In the genomic region with DNA sequence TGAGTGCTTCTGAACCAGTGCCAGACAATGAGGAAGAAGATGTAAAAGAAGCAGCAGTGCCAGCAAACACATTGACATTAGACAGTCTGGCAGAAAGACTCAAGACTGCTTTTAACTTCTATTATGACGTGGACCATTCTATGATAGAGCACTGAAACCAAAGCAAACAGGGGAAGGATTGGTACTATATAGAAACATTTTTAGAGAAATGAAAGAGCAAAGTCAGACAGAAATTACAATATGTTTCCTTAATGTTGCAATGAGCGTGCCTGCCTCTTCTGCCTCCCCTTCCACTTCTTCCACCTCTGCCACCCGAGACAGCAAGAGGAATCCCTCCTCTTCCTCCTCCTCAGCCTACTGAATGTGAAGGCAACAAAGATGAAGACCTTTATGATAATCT, we compare ENCODE assay signal across 11 cellular contexts. TPM values are rescaled to one million over a fixed set of nuclear protein-coding genes. Genes with fewer than 3 reads are reported as not detected.
DNase-seq lines count a peak whose midpoint lies in the region; ATAC-seq, FAIRE-seq and TF ChIP-seq lines count a peak whose summit lies in the region.
"Had no signal": no experiment of that assay in that cellular context is flagged by ENCODE, and none has a peak within 500 bp of the region (broad histone marks: within the 10 kb centered on the region; RNA-seq: fewer than 3 reads in every experiment).

No MANE protein-coding gene starts in this region.

- H3K27me3 ChIP-seq in liver (ENCODE audit: control insufficient read depth in 4 of 4, insufficient read depth in 4 of 4, low read length in 3 of 4) (no peaks in the 10 kb centered on the region), HepG2 (ENCODE audit: control insufficient read depth in 1 of 2, insufficient read depth in 2 of 2, low read length in 2 of 2) (no peaks in the 10 kb centered on the region), upper lobe of right lung (no peaks in the 10 kb centered on the region), endodermal cell (ENCODE audit: control insufficient read depth, insufficient read depth, low read length, poor library complexity, severe bottlenecking) (no peaks in the 10 kb centered on the region)

- POLR2A ChIA-PET in HepG2 (lab: Yijun Ruan, JAX) = no interaction called here

- H3K27ac ChIP-seq in liver (ENCODE audit: low read depth in 1 of 2, low read length in 2 of 2) (no peak overlapping the region), HepG2 (ENCODE audit: extremely low read length, insufficient read depth, low read length) (no peak overlapping the region), upper lobe of right lung (no peak overlapping the region), endodermal cell (ENCODE audit: low read depth, low read length) (no peak overlapping the region)

- TF ChIP-seq POLR2A in HepG2 (IDR thresholded peaks at IDR 0.05; ENCODE audit: insufficient read depth in 1 of 2, low read depth in 2 of 2, low read length in 2 of 2) = no peak

- intact Hi-C loops in HepG2 (cut with micrococcal nuclease; ENCODE audit: unreplicated experiment) (loop anchor here (10.0 kb wide), 1 partner anchor 91 kb away; no protein-coding TSS in a partner anchor), upper lobe of right lung (cut with DNase I) (no loop called here)

- TF ChIP-seq RAD21 in liver (IDR thresholded peaks at IDR 0.05) (no peak), HepG2 (CRISPR knock-in tag; IDR thresholded peaks at IDR 0.05) (no peak)

- no peaks in the 10 kb centered on the region for H3K4me1 Mint-ChIP-seq in endodermal cell

- no peaks in the 10 kb centered on the region for H3K79me2 ChIP-seq in HepG2 (ENCODE audit: insufficient read depth, low read length)

- H3K9me3 Mint-ChIP-seq in endodermal cell = no peaks in the 10 kb centered on the region
- H3K9me3 Mint-ChIP-seq: activated naive CD4-positive, alpha-beta T cell treated with anti-CD3 and anti-CD28 coated beads, Interleukin-2, amount 50 U/mL, for 72 hours had no signal

- H3K9me3 ChIP-seq in liver (ENCODE audit: control insufficient read depth in 4 of 4, low read length in 3 of 4) = no peaks in the 10 kb centered on the region
- no peaks in the 10 kb centered on the region for H3K9me3 ChIP-seq in HepG2 (ENCODE audit: low read length)
- H3K9me3 ChIP-seq in upper lobe of right lung = no peaks in the 10 kb centered on the region
- no peaks in the 10 kb centered on the region for H3K9me3 ChIP-seq in endodermal cell (ENCODE audit: control insufficient read depth, low read length)

- H3K36me3 Mint-ChIP-seq in endodermal cell (ENCODE audit: low read depth) = peaks cover 35% of the 10 kb centered on the region

- H3K4me1 ChIP-seq in liver (ENCODE audit: control insufficient read depth in 4 of 4, insufficient read depth in 4 of 4, low read length in 3 of 4) = no peaks in the 10 kb centered on the region
- H3K4me1 ChIP-seq in HepG2 (ENCODE audit: insufficient read depth, low read length) = no peaks in the 10 kb centered on the region
- no peaks in the 10 kb centered on the region for H3K4me1 ChIP-seq in upper lobe of right lung
- H3K4me1 ChIP-seq in endodermal cell (ENCODE audit: control insufficient read depth, insufficient read depth, low read length) = no peaks in the 10 kb centered on the region

- TF ChIP-seq EP300 in HepG2 (IDR thresholded peaks at IDR 0.05; ENCODE audit: low read depth in 2 of 2, low read length in 2 of 2) (no peak), HepG2 (CRISPR knock-in tag; IDR thresholded peaks at IDR 0.05; ENCODE audit: borderline replicate concordance) (no peak)

- H3K9ac ChIP-seq in liver (ENCODE audit: low read depth in 1 of 2, low read length in 2 of 2) (no peak overlapping the region), HepG2 (ENCODE audit: insufficient read depth, low read depth, low read length) (no peak overlapping the region), endodermal cell (ENCODE audit: extremely low read depth, low read length, poor library complexity, severe bottlenecking) (no peak overlapping the region)

- H3K4me2 ChIP-seq in HepG2 (ENCODE audit: low read depth, low read length) = no peak overlapping the region

- CTCF ChIA-PET in HepG2 (lab: Yijun Ruan, JAX; ENCODE audit: low intra/inter-chr PET ratio, low total read pairs) = no interaction called here

- BruUV-seq in HepG2 (replicated peaks; lab: Mats Ljungman, UMichigan) = no TSS peak

- H3K4me3 ChIP-seq in liver (ENCODE audit: low read depth in 1 of 3, low read length in 3 of 3) = no peak overlapping the region
- H3K4me3 ChIP-seq in HepG2 (replicated peaks in 1 of 3; ENCODE audit: insufficient read depth in 1 of 3, low read depth in 2 of 3, low read length in 3 of 3) = no peak overlapping the region
- H3K4me3 ChIP-seq in upper lobe of right lung = no peak overlapping the region
- H3K4me3 ChIP-seq in endodermal cell (ENCODE audit: low read length) = no peak overlapping the region

- ATAC-seq in HepG2 = no peak
- ATAC-seq in HG02870 (IDR thresholded peaks at IDR 0.05; ENCODE audit: unreplicated experiment) = peak; percentile 97
- peak; percentile 72 for ATAC-seq in upper lobe of right lung

- no peak overlapping the region for H3K4me3 Mint-ChIP-seq in endodermal cell

- H2AFZ ChIP-seq in HepG2 (ENCODE audit: low read length) = no peak overlapping the region

- DNase-seq in HepG2 (ENCODE audit: low spot score) (no peak), MV-4-11 (lab: John Stamatoyannopoulos, UW) (peak; percentile 97), upper lobe of right lung (no peak), endodermal cell (no peak), superior temporal gyrus (ENCODE audit: extremely low spot score) (no peak), T-helper 1 cell (no peak)
- DNase-seq: NCI-H1092 had no signal

- no peaks in the 10 kb centered on the region for H4K20me1 ChIP-seq in HepG2 (ENCODE audit: insufficient read depth, low read length)

- H3K36me3 ChIP-seq in liver (ENCODE audit: control insufficient read depth in 4 of 4, insufficient read depth in 3 of 4, low read depth in 1 of 4, low read length in 3 of 4) (peaks cover 0 to 4% (median under 1%) of the 10 kb centered on the region in 4 donors), HepG2 (replicated peaks in 1 of 2; ENCODE audit: control insufficient read depth in 1 of 2, insufficient read depth in 2 of 2, low read length in 2 of 2) (peaks cover 9 to 40% of the 10 kb centered on the region in 2 experiments; a peak in 4 of 5 replicates), upper lobe of right lung (peaks cover 38% of the 10 kb centered on the region), endodermal cell (ENCODE audit: control insufficient read depth, insufficient read depth, low read length) (peaks cover 58% of the 10 kb centered on the region)

- in situ Hi-C loops in HepG2 (cut with HindIII; ENCODE audit: extremely low pct_ligation_motif_present, low pct_unique_long_range_greater_than_20kb) = no loop called here

- no peaks in the 10 kb centered on the region for H3K27me3 Mint-ChIP-seq in endodermal cell (ENCODE audit: insufficient read depth)

- no peak for TF ChIP-seq CTCF in liver (IDR thresholded peaks at IDR 0.05; ENCODE audit: low read depth, low read length, missing input control)
- TF ChIP-seq CTCF in HepG2 (CRISPR knock-in tag; IDR thresholded peaks at IDR 0.05) = no peak
- no peak for TF ChIP-seq CTCF in upper lobe of right lung (IDR thresholded peaks at IDR 0.05)
- no peak for TF ChIP-seq CTCF in endodermal cell (conservative IDR thresholded peaks at IDR 0.05)

- 87% methylated on average over 3 of the region's 3 CpGs for WGBS in liver
- WGBS in HepG2 (ENCODE audit: low lambda C conversion rate) = over 99% methylated on average over 3 of the region's 3 CpGs
- WGBS in endodermal cell (ENCODE audit: insufficient coverage in 1 of 2, insufficient read length in 1 of 2), 2 experiments = 91 to 96% methylated on average over 2 to 3 of the region's 3 CpGs

- FAIRE-seq in HepG2 (lab: Jason Lieb, UNC) = no peak

- no peak overlapping the region for H3K27ac Mint-ChIP-seq in endodermal cell
- H3K27ac Mint-ChIP-seq: activated naive CD4-positive, alpha-beta T cell treated with anti-CD3 and anti-CD28 coated beads, Interleukin-2, amount 50 U/mL, for 72 hours had no signal

RNA-seq across cellular contexts. Expression of gene DHX57, which starts 39.7 kb away (rescaled TPM):
- 1 to 10 TPM; 7.1 to 8.7 TPM for total RNA-seq in liver
- polyA plus RNA-seq in liver = 1 to 10 TPM; 2.8 to 3.6 TPM
- 24.2 and 33.3 TPM in 2 replicates for total RNA-seq in HepG2 (2016; rRNA removed; fragmentation: Illumina TruSeq; extraction: Trizol)
- total RNA-seq in HepG2 (2016; cell fraction: cytosol; rRNA removed; fragmentation: Illumina TruSeq; extraction: Trizol; ENCODE audit: low read depth) = 5.9 and 6.1 TPM in 2 replicates
- 21.5 and 35.3 TPM in 2 replicates for total RNA-seq in HepG2 (2016; cell fraction: insoluble cytoplasmic fraction; rRNA removed; fragmentation: Illumina TruSeq; extraction: Trizol)
- total RNA-seq in HepG2 (2016; cell fraction: membrane; rRNA removed; fragmentation: Illumina TruSeq; extraction: Trizol) = 8.5 and 9.0 TPM in 2 replicates
- 22.5 and 29.3 TPM in 2 replicates for total RNA-seq in HepG2 (2016; cell fraction: nucleus; rRNA removed; fragmentation: Illumina TruSeq; extraction: Trizol)
- 9.2 and 10.3 TPM in 2 replicates for polyA plus RNA-seq in HepG2 (2011; rRNA removed)
- polyA plus RNA-seq in HepG2 (2011; cell fraction: cytosol; rRNA removed) = 5.0 and 6.8 TPM in 2 replicates
- 5.3 and 7.3 TPM in 2 replicates for polyA plus RNA-seq in HepG2 (2011; cell fraction: nucleus; rRNA removed)
- 8.2 and 11.0 TPM in 2 replicates for polyA plus RNA-seq in HepG2 (2012)
- 0.76 and 1.6 TPM in 2 replicates for polyA plus RNA-seq in HepG2 (2016; cell fraction: cytosol; fragmentation: Illumina TruSeq; extraction: Trizol; ENCODE audit: low read depth)
- polyA plus RNA-seq in HepG2 (2016; cell fraction: insoluble cytoplasmic fraction; fragmentation: Illumina TruSeq; extraction: Trizol; ENCODE audit: low read depth) = 28.0 and 28.1 TPM in 2 replicates
- 2.1 and 3.6 TPM in 2 replicates for polyA plus RNA-seq in HepG2 (2016; cell fraction: membrane; fragmentation: Illumina TruSeq; extraction: Trizol; ENCODE audit: low read depth)
- 26.5 and 31.9 TPM in 2 replicates for polyA plus RNA-seq in HepG2 (2016; cell fraction: nucleus; fragmentation: Illumina TruSeq; extraction: Trizol; ENCODE audit: insufficient read depth, low read depth)
- polyA minus RNA-seq in HepG2 (2011; rRNA and poly(A)+ RNA removed; ENCODE audit: low replicate concordance) = 15.2 and 21.4 TPM in 2 replicates
- polyA minus RNA-seq in HepG2 (2011; cell fraction: cytosol; rRNA and poly(A)+ RNA removed) = 10.3 and 17.1 TPM in 2 replicates
- 26.0 and 39.3 TPM in 2 replicates for polyA minus RNA-seq in HepG2 (2011; cell fraction: nucleus; rRNA and poly(A)+ RNA removed)
- total RNA-seq in upper lobe of right lung = 15.1 TPM
- total RNA-seq in endodermal cell = 10 to 100 TPM; 35.4 to 45.7 TPM
- polyA plus RNA-seq in endodermal cell (2013, experiment 1 of 2) = 27.5 TPM
- 26.8 TPM for polyA plus RNA-seq in endodermal cell (2013, experiment 2 of 2)

RNA-seq across cellular contexts. Expression of gene MORN2, which starts 39.8 kb away (rescaled TPM):
- total RNA-seq in liver = 1 to 10 TPM; 2.8 to 4.4 TPM
- polyA plus RNA-seq in liver = 10 to 100 TPM; 11.7 to 16.4 TPM
- total RNA-seq in HepG2 (2016; rRNA removed; fragmentation: Illumina TruSeq; extraction: Trizol) = 28.0 and 38.6 TPM in 2 replicates
- total RNA-seq in HepG2 (2016; cell fraction: cytosol; rRNA removed; fragmentation: Illumina TruSeq; extraction: Trizol; ENCODE audit: low read depth) = 15.2 and 17.8 TPM in 2 replicates
- 26.8 and 38.7 TPM in 2 replicates for total RNA-seq in HepG2 (2016; cell fraction: insoluble cytoplasmic fraction; rRNA removed; fragmentation: Illumina TruSeq; extraction: Trizol)
- 21.3 and 23.0 TPM in 2 replicates for total RNA-seq in HepG2 (2016; cell fraction: membrane; rRNA removed; fragmentation: Illumina TruSeq; extraction: Trizol)
- 10.8 and 13.4 TPM in 2 replicates for total RNA-seq in HepG2 (2016; cell fraction: nucleus; rRNA removed; fragmentation: Illumina TruSeq; extraction: Trizol)
- 4.6 and 7.0 TPM in 2 replicates for polyA plus RNA-seq in HepG2 (2011; rRNA removed)
- polyA plus RNA-seq in HepG2 (2011; cell fraction: cytosol; rRNA removed) = 3.8 and 5.3 TPM in 2 replicates
- 0.76 and 1.3 TPM in 2 replicates for polyA plus RNA-seq in HepG2 (2011; cell fraction: nucleus; rRNA removed)
- polyA plus RNA-seq in HepG2 (2012) = 8.9 and 12.7 TPM in 2 replicates
- polyA plus RNA-seq in HepG2 (2016; cell fraction: cytosol; fragmentation: Illumina TruSeq; extraction: Trizol; ENCODE audit: low read depth) = 16.5 and 17.4 TPM in 2 replicates
- 36.3 and 42.2 TPM in 2 replicates for polyA plus RNA-seq in HepG2 (2016; cell fraction: insoluble cytoplasmic fraction; fragmentation: Illumina TruSeq; extraction: Trizol; ENCODE audit: low read depth)
- polyA plus RNA-seq in HepG2 (2016; cell fraction: membrane; fragmentation: Illumina TruSeq; extraction: Trizol; ENCODE audit: low read depth) = 21.4 and 21.5 TPM in 2 replicates
- polyA plus RNA-seq in HepG2 (2016; cell fraction: nucleus; fragmentation: Illumina TruSeq; extraction: Trizol; ENCODE audit: insufficient read depth, low read depth) = 19.3 and 21.2 TPM in 2 replicates
- polyA minus RNA-seq in HepG2 (2011; rRNA and poly(A)+ RNA removed; ENCODE audit: low replicate concordance) = 0.58 and 1.8 TPM in 2 replicates
- polyA minus RNA-seq in HepG2 (2011; cell fraction: cytosol; rRNA and poly(A)+ RNA removed) = 2.3 and 2.4 TPM in 2 replicates
- 1.8 and 3.2 TPM in 2 replicates for polyA minus RNA-seq in HepG2 (2011; cell fraction: nucleus; rRNA and poly(A)+ RNA removed)
- total RNA-seq in upper lobe of right lung = 6.4 TPM
- 10 to 100 TPM; 13.7 to 27.5 TPM for total RNA-seq in endodermal cell
- polyA plus RNA-seq in endodermal cell (2013, experiment 1 of 2) = 21.1 TPM
- 25.7 TPM for polyA plus RNA-seq in endodermal cell (2013, experiment 2 of 2)

RNA-seq across cellular contexts. Expression of gene ARHGEF33, which starts 53.7 kb away (rescaled TPM):
- total RNA-seq in liver (under 1 TPM; 0.05 to 0.33 TPM), HepG2 (2016; rRNA removed; fragmentation: Illumina TruSeq; extraction: Trizol) (not detected in 2 replicates), upper lobe of right lung (1.3 TPM), endodermal cell (under 1 TPM; 0.57 to 1.00 TPM)
- polyA plus RNA-seq in liver (under 1 TPM in 1 of 2 donors, not detected in 1; 0.08 TPM), HepG2 (2011; rRNA removed) (0.03 and 0.04 TPM in 2 replicates)
- not detected in 2 replicates for total RNA-seq in HepG2 (2016; cell fraction: cytosol; rRNA removed; fragmentation: Illumina TruSeq; extraction: Trizol; ENCODE audit: low read depth)
- total RNA-seq in HepG2 (2016; cell fraction: insoluble cytoplasmic fraction; rRNA removed; fragmentation: Illumina TruSeq; extraction: Trizol) = 0.04 TPM in 1 of 2 replicates, not detected in the other
- not detected in 2 replicates for total RNA-seq in HepG2 (2016; cell fraction: membrane; rRNA removed; fragmentation: Illumina TruSeq; extraction: Trizol)
- 0.37 TPM in 1 of 2 replicates, not detected in the other for total RNA-seq in HepG2 (2016; cell fraction: nucleus; rRNA removed; fragmentation: Illumina TruSeq; extraction: Trizol)
- polyA plus RNA-seq in HepG2 (2011; cell fraction: cytosol; rRNA removed) = 0.01 and 0.03 TPM in 2 replicates
- 0.10 and 0.21 TPM in 2 replicates for polyA plus RNA-seq in HepG2 (2011; cell fraction: nucleus; rRNA removed)
- polyA plus RNA-seq in HepG2 (2012) = 0.04 and 0.19 TPM in 2 replicates
- not detected in 2 replicates for polyA plus RNA-seq in HepG2 (2016; cell fraction: cytosol; fragmentation: Illumina TruSeq; extraction: Trizol; ENCODE audit: low read depth)
- polyA plus RNA-seq in HepG2 (2016; cell fraction: insoluble cytoplasmic fraction; fragmentation: Illumina TruSeq; extraction: Trizol; ENCODE audit: low read depth) = not detected in 2 replicates
- polyA plus RNA-seq in HepG2 (2016; cell fraction: membrane; fragmentation: Illumina TruSeq; extraction: Trizol; ENCODE audit: low read depth) = not detected in 2 replicates
- polyA plus RNA-seq in HepG2 (2016; cell fraction: nucleus; fragmentation: Illumina TruSeq; extraction: Trizol; ENCODE audit: insufficient read depth, low read depth) = 0.27 and 0.41 TPM in 2 replicates
- 0.04 TPM in 1 of 2 replicates, not detected in the other for polyA minus RNA-seq in HepG2 (2011; rRNA and poly(A)+ RNA removed; ENCODE audit: low replicate concordance)
- not detected in 2 replicates for polyA minus RNA-seq in HepG2 (2011; cell fraction: cytosol; rRNA and poly(A)+ RNA removed)
- polyA minus RNA-seq in HepG2 (2011; cell fraction: nucleus; rRNA and poly(A)+ RNA removed) = 0.39 and 1.5 TPM in 2 replicates
- 0.75 TPM for polyA plus RNA-seq in endodermal cell (2013, experiment 1 of 2)
- 0.75 TPM for polyA plus RNA-seq in endodermal cell (2013, experiment 2 of 2)
- total RNA-seq: T-helper 2 cell treated with Interferon-gamma antibody and Interleukin-4, amounts not matched to agents 100 ng/mL and 5 ng/mL, for 36 hours had no signal

RNA-seq across cellular contexts. Expression of gene GEMIN6, which starts 58.0 kb away (rescaled TPM):
- 1 to 10 TPM; 4.5 to 6.3 TPM for total RNA-seq in liver
- polyA plus RNA-seq in liver = 10 to 100 TPM in 1 of 2 donors, 1 to 10 TPM in 1; 5.0 to 13.9 TPM
- total RNA-seq in HepG2 (2016; rRNA removed; fragmentation: Illumina TruSeq; extraction: Trizol) = 43.2 and 62.7 TPM in 2 replicates
- total RNA-seq in HepG2 (2016; cell fraction: cytosol; rRNA removed; fragmentation: Illumina TruSeq; extraction: Trizol; ENCODE audit: low read depth) = 12.7 and 14.8 TPM in 2 replicates
- 46.9 and 68.8 TPM in 2 replicates for total RNA-seq in HepG2 (2016; cell fraction: insoluble cytoplasmic fraction; rRNA removed; fragmentation: Illumina TruSeq; extraction: Trizol)
- total RNA-seq in HepG2 (2016; cell fraction: membrane; rRNA removed; fragmentation: Illumina TruSeq; extraction: Trizol) = 27.5 and 31.0 TPM in 2 replicates
- total RNA-seq in HepG2 (2016; cell fraction: nucleus; rRNA removed; fragmentation: Illumina TruSeq; extraction: Trizol) = 11.9 and 15.9 TPM in 2 replicates
- polyA plus RNA-seq in HepG2 (2011; rRNA removed) = 13.0 and 14.4 TPM in 2 replicates
- polyA plus RNA-seq in HepG2 (2011; cell fraction: cytosol; rRNA removed) = 7.9 and 12.4 TPM in 2 replicates
- 1.6 and 3.7 TPM in 2 replicates for polyA plus RNA-seq in HepG2 (2011; cell fraction: nucleus; rRNA removed)
- polyA plus RNA-seq in HepG2 (2012) = 15.2 and 30.2 TPM in 2 replicates
- 12.3 and 13.5 TPM in 2 replicates for polyA plus RNA-seq in HepG2 (2016; cell fraction: cytosol; fragmentation: Illumina TruSeq; extraction: Trizol; ENCODE audit: low read depth)
- 58.6 and 61.6 TPM in 2 replicates for polyA plus RNA-seq in HepG2 (2016; cell fraction: insoluble cytoplasmic fraction; fragmentation: Illumina TruSeq; extraction: Trizol; ENCODE audit: low read depth)
- polyA plus RNA-seq in HepG2 (2016; cell fraction: membrane; fragmentation: Illumina TruSeq; extraction: Trizol; ENCODE audit: low read depth) = 18.4 and 19.5 TPM in 2 replicates
- 23.2 and 25.7 TPM in 2 replicates for polyA plus RNA-seq in HepG2 (2016; cell fraction: nucleus; fragmentation: Illumina TruSeq; extraction: Trizol; ENCODE audit: insufficient read depth, low read depth)
- polyA minus RNA-seq in HepG2 (2011; rRNA and poly(A)+ RNA removed; ENCODE audit: low replicate concordance) = 2.1 and 7.0 TPM in 2 replicates
- polyA minus RNA-seq in HepG2 (2011; cell fraction: cytosol; rRNA and poly(A)+ RNA removed) = 6.2 and 8.2 TPM in 2 replicates
- polyA minus RNA-seq in HepG2 (2011; cell fraction: nucleus; rRNA and poly(A)+ RNA removed) = 1.7 and 2.9 TPM in 2 replicates
- total RNA-seq in upper lobe of right lung = 10.6 TPM
- 10 to 100 TPM; 15.7 to 17.8 TPM for total RNA-seq in endodermal cell
- 14.4 TPM for polyA plus RNA-seq in endodermal cell (2013, experiment 1 of 2)
- 12.4 TPM for polyA plus RNA-seq in endodermal cell (2013, experiment 2 of 2)
